ENCODE assay signal across 15 cellular contexts in genomic region chr1:153541641-153542569, GRCh38. TPM values are rescaled to one million over a fixed set of nuclear protein-coding genes. Genes with fewer than 3 reads are reported as not detected.
A peak's percentile ranks its signal among the peaks of the same experiment; 100 is the strongest.
DNase-seq lines count a peak whose midpoint lies in the region; ATAC-seq, FAIRE-seq and TF ChIP-seq lines count a peak whose summit lies in the region.
"Had no signal": no experiment of that assay in that cellular context is flagged by ENCODE, and none has a peak within 500 bp of the region (broad histone marks: within the 10 kb centered on the region; RNA-seq: fewer than 3 reads in every experiment).

No MANE protein-coding gene starts in this region.

- H3K4me3 Mint-ChIP-seq in activated B cell treated with CpG ODN at 0.5 μM for 24 hours, result peak overlapping the region; percentile 25

- CTCF ChIA-PET in activated B cell treated with CpG ODN at 0.5 μM for 24 hours (lab: Charles Lee) (interaction anchor here (1.6 kb wide), 1 partner anchor 26 kb away, joined by 6 read pairs; no protein-coding TSS in a partner anchor), HepG2 (lab: Yijun Ruan, JAX; ENCODE audit: low intra/inter-chr PET ratio, low total read pairs) (no interaction called here)

- H3K4me1 ChIP-seq in suprapubic skin (peaks cover 94% of the 10 kb centered on the region), right lobe of liver (no peaks in the 10 kb centered on the region), HepG2 (ENCODE audit: insufficient read depth, low read length) (peaks cover 92% of the 10 kb centered on the region)

- no peak for TF ChIP-seq EP300 in suprapubic skin (IDR thresholded peaks at IDR 0.05)
- no peak for TF ChIP-seq EP300 in HepG2 (IDR thresholded peaks at IDR 0.05; ENCODE audit: low read depth in 2 of 2, low read length in 2 of 2)
- no peak for TF ChIP-seq EP300 in HepG2 (CRISPR knock-in tag; IDR thresholded peaks at IDR 0.05; ENCODE audit: borderline replicate concordance)

- peak overlapping the region; percentile 71 for H3K27ac ChIP-seq in suprapubic skin
- no peak overlapping the region for H3K27ac ChIP-seq in right lobe of liver
- H3K27ac ChIP-seq in HepG2 (ENCODE audit: extremely low read length, insufficient read depth, low read length), result no peak overlapping the region
- H3K27ac ChIP-seq: 22Rv1, SJSA1 had no signal

- ATAC-seq in activated B cell treated with CpG ODN at 0.5 μM for 24 hours (ENCODE audit: low read depth) (no peak), right lobe of liver (no peak), HG02840 (IDR thresholded peaks at IDR 0.05; ENCODE audit: low FRiP score, unreplicated experiment) (no peak), HepG2 (no peak)
- ATAC-seq: right cardiac atrium had no signal

- H3K9me3 ChIP-seq in suprapubic skin (no peaks in the 10 kb centered on the region), right lobe of liver (no peaks in the 10 kb centered on the region), HepG2 (ENCODE audit: low read length) (no peaks in the 10 kb centered on the region)
- H3K9me3 ChIP-seq: SJSA1 had no signal

- H3K4me2 ChIP-seq in HepG2 (ENCODE audit: low read depth, low read length), result no peak overlapping the region

- no peaks in the 10 kb centered on the region for H3K79me2 ChIP-seq in HepG2 (ENCODE audit: insufficient read depth, low read length)

- TF ChIP-seq CTCF in activated B cell treated with CpG ODN at 0.5 μM for 24 hours (IDR thresholded peaks at IDR 0.05), result no peak
- no peak for TF ChIP-seq CTCF in suprapubic skin (IDR thresholded peaks at IDR 0.05)
- no peak for TF ChIP-seq CTCF in right lobe of liver (IDR thresholded peaks at IDR 0.05)
- TF ChIP-seq CTCF in HepG2 (CRISPR knock-in tag; IDR thresholded peaks at IDR 0.05), result no peak

- peaks cover 65% of the 10 kb centered on the region for H3K4me1 Mint-ChIP-seq in activated B cell treated with CpG ODN at 0.5 μM for 24 hours

- no peaks in the 10 kb centered on the region for H3K36me3 ChIP-seq in suprapubic skin
- H3K36me3 ChIP-seq in right lobe of liver, result no peaks in the 10 kb centered on the region
- no peaks in the 10 kb centered on the region for H3K36me3 ChIP-seq in HepG2 (replicated peaks in 1 of 2; ENCODE audit: control insufficient read depth in 1 of 2, insufficient read depth in 2 of 2, low read length in 2 of 2)
- H3K36me3 ChIP-seq: SJSA1 had no signal

- TF ChIP-seq RAD21 in HepG2 (CRISPR knock-in tag; IDR thresholded peaks at IDR 0.05), result no peak

- intact Hi-C loops in activated B cell treated with CpG ODN at 0.5 μM for 24 hours (cut with micrococcal nuclease), result no loop called here
- intact Hi-C loops in right lobe of liver (cut with DNase I), result no loop called here
- intact Hi-C loops in HepG2 (cut with micrococcal nuclease; ENCODE audit: unreplicated experiment), result no loop called here

- H3K4me3 ChIP-seq in suprapubic skin (no peak overlapping the region), right lobe of liver (no peak overlapping the region), HepG2 (replicated peaks in 1 of 3; ENCODE audit: insufficient read depth in 1 of 3, low read depth in 2 of 3, low read length in 3 of 3) (no peak overlapping the region)
- H3K4me3 ChIP-seq: SJSA1 had no signal

- no peaks in the 10 kb centered on the region for H3K9me3 Mint-ChIP-seq in activated B cell treated with CpG ODN at 0.5 μM for 24 hours

- H2AFZ ChIP-seq in HepG2 (ENCODE audit: low read length), result no peak overlapping the region

- no peak overlapping the region for H3K9ac ChIP-seq in HepG2 (ENCODE audit: insufficient read depth, low read depth, low read length)

- peak; percentile 36 for DNase-seq in SKM-1 treated with dmso at 0.1 percent for 144 hours (lab: John Stamatoyannopoulos, UW; ENCODE audit: unreplicated experiment)
- DNase-seq in SKM-1 (lab: John Stamatoyannopoulos, UW; ENCODE audit: unreplicated experiment), result no peak
- no peak for DNase-seq in activated B cell treated with CpG ODN at 0.5 μM for 24 hours
- DNase-seq in islet precursor cell, result peak; percentile 56
- DNase-seq in suprapubic skin (ENCODE audit: low spot score in 2 of 2), result no peak
- DNase-seq in right lobe of liver, result no peak
- no peak for DNase-seq in HepG2 (ENCODE audit: low spot score)
- DNase-seq: central memory CD4-positive, alpha-beta T cell; MM.1S; NCI-H524 treated with DMSO at 0.1 percent for 48 hours; right cardiac atrium had no signal

- TF ChIP-seq POLR2A in suprapubic skin (IDR thresholded peaks at IDR 0.05), result no peak
- no peak for TF ChIP-seq POLR2A in right lobe of liver (IDR thresholded peaks at IDR 0.05)
- no peak for TF ChIP-seq POLR2A in HepG2 (IDR thresholded peaks at IDR 0.05; ENCODE audit: insufficient read depth in 1 of 2, low read depth in 2 of 2, low read length in 2 of 2)

- no peaks in the 10 kb centered on the region for H3K27me3 ChIP-seq in suprapubic skin
- H3K27me3 ChIP-seq in right lobe of liver, result no peaks in the 10 kb centered on the region
- peaks cover 0 to 10% of the 10 kb centered on the region in 2 experiments; a peak in 2 of 5 replicates for H3K27me3 ChIP-seq in HepG2 (ENCODE audit: control insufficient read depth in 1 of 2, insufficient read depth in 2 of 2, low read length in 2 of 2)
- H3K27me3 ChIP-seq: SJSA1 had no signal

- peaks cover 24% of the 10 kb centered on the region for H3K36me3 Mint-ChIP-seq in activated B cell treated with CpG ODN at 0.5 μM for 24 hours (ENCODE audit: low read depth)

- H3K27me3 Mint-ChIP-seq in activated B cell treated with CpG ODN at 0.5 μM for 24 hours, result no peaks in the 10 kb centered on the region

- FAIRE-seq in HepG2 (lab: Jason Lieb, UNC), result no peak

- in situ Hi-C loops in HepG2 (cut with HindIII; ENCODE audit: extremely low pct_ligation_motif_present, low pct_unique_long_range_greater_than_20kb), result no loop called here

- WGBS in suprapubic skin, result 59% methylated on average over 13 of the region's 13 CpGs
- 59% methylated on average over 9 of the region's 13 CpGs for WGBS in right lobe of liver (ENCODE audit: insufficient coverage, low coverage, low lambda C conversion rate, missing lambda C conversion rate)
- WGBS in HepG2 (ENCODE audit: low lambda C conversion rate), result 45% methylated on average over 13 of the region's 13 CpGs

- no TSS peak for BruUV-seq in HepG2 (replicated peaks; lab: Mats Ljungman, UMichigan)

- POLR2A ChIA-PET in activated B cell treated with CpG ODN at 0.5 μM for 24 hours (lab: Charles Lee) (interaction anchor here (0.9 to 5.0 kb wide), 7 partner anchors 9 to 92 kb away, joined by 3 to 49 read pairs (median 4); partner anchors contain the start of genes CHTOP and S100A2), HepG2 (lab: Yijun Ruan, JAX) (no interaction called here)

- no peaks in the 10 kb centered on the region for H4K20me1 ChIP-seq in HepG2 (ENCODE audit: insufficient read depth, low read length)

- peak overlapping the region; percentile 81 for H3K27ac Mint-ChIP-seq in activated B cell treated with CpG ODN at 0.5 μM for 24 hours

RNA-seq across cellular contexts. Expression of gene S100A5, which starts 1.2 kb away (rescaled TPM):
- 0.51 TPM in 1 of 2 replicates, not detected in the other for total RNA-seq in activated B cell treated with CpG ODN at 0.5 μM for 24 hours
- not detected for total RNA-seq in suprapubic skin
- not detected for total RNA-seq in right lobe of liver
- not detected in 2 replicates for total RNA-seq in HepG2 (2016; rRNA removed; fragmentation: Illumina TruSeq; extraction: Trizol)
- total RNA-seq in HepG2 (2016; cell fraction: cytosol; rRNA removed; fragmentation: Illumina TruSeq; extraction: Trizol; ENCODE audit: low read depth), result not detected in 2 replicates
- not detected in 2 replicates for total RNA-seq in HepG2 (2016; cell fraction: insoluble cytoplasmic fraction; rRNA removed; fragmentation: Illumina TruSeq; extraction: Trizol)
- not detected in 2 replicates for total RNA-seq in HepG2 (2016; cell fraction: membrane; rRNA removed; fragmentation: Illumina TruSeq; extraction: Trizol)
- not detected in 2 replicates for total RNA-seq in HepG2 (2016; cell fraction: nucleus; rRNA removed; fragmentation: Illumina TruSeq; extraction: Trizol)
- not detected in 2 replicates for polyA plus RNA-seq in HepG2 (2011; rRNA removed)
- polyA plus RNA-seq in HepG2 (2011; cell fraction: cytosol; rRNA removed), result not detected in 2 replicates
- polyA plus RNA-seq in HepG2 (2011; cell fraction: nucleus; rRNA removed), result 0.71 TPM in 1 of 2 replicates, not detected in the other
- not detected in 2 replicates for polyA plus RNA-seq in HepG2 (2012)
- polyA plus RNA-seq in HepG2 (2016; cell fraction: cytosol; fragmentation: Illumina TruSeq; extraction: Trizol; ENCODE audit: low read depth), result not detected in 2 replicates
- not detected in 2 replicates for polyA plus RNA-seq in HepG2 (2016; cell fraction: insoluble cytoplasmic fraction; fragmentation: Illumina TruSeq; extraction: Trizol; ENCODE audit: low read depth)
- polyA plus RNA-seq in HepG2 (2016; cell fraction: membrane; fragmentation: Illumina TruSeq; extraction: Trizol; ENCODE audit: low read depth), result not detected in 2 replicates
- polyA plus RNA-seq in HepG2 (2016; cell fraction: nucleus; fragmentation: Illumina TruSeq; extraction: Trizol; ENCODE audit: insufficient read depth, low read depth), result not detected in 2 replicates
- polyA minus RNA-seq in HepG2 (2011; rRNA and poly(A)+ RNA removed; ENCODE audit: low replicate concordance), result not detected in 2 replicates
- polyA minus RNA-seq in HepG2 (2011; cell fraction: cytosol; rRNA and poly(A)+ RNA removed), result not detected in 2 replicates
- not detected in 2 replicates for polyA minus RNA-seq in HepG2 (2011; cell fraction: nucleus; rRNA and poly(A)+ RNA removed)
- total RNA-seq: lung microvascular endothelial cell, right cardiac atrium, SJSA1 had no signal
- polyA plus RNA-seq: right cardiac atrium had no signal

RNA-seq across cellular contexts. Expression of gene S100A4, which starts 3.7 kb away (rescaled TPM):
- 315 and 398 TPM in 2 replicates for total RNA-seq in activated B cell treated with CpG ODN at 0.5 μM for 24 hours
- total RNA-seq in suprapubic skin, result 100 to 1,000 TPM in 3 of 4 donors, 10 to 100 TPM in 1; 89.3 to 229 (median 175) TPM
- total RNA-seq in right lobe of liver, result 10 to 100 TPM in 4 of 6 experiments, 1 to 10 TPM in 2; 7.6 to 21.6 (median 14.0) TPM
- total RNA-seq in HepG2 (2016; rRNA removed; fragmentation: Illumina TruSeq; extraction: Trizol), result 20.2 and 24.5 TPM in 2 replicates
- total RNA-seq in HepG2 (2016; cell fraction: cytosol; rRNA removed; fragmentation: Illumina TruSeq; extraction: Trizol; ENCODE audit: low read depth), result 10.5 and 12.8 TPM in 2 replicates
- 20.9 and 28.0 TPM in 2 replicates for total RNA-seq in HepG2 (2016; cell fraction: insoluble cytoplasmic fraction; rRNA removed; fragmentation: Illumina TruSeq; extraction: Trizol)
- total RNA-seq in HepG2 (2016; cell fraction: membrane; rRNA removed; fragmentation: Illumina TruSeq; extraction: Trizol), result 10.0 and 12.0 TPM in 2 replicates
- 9.7 and 12.1 TPM in 2 replicates for total RNA-seq in HepG2 (2016; cell fraction: nucleus; rRNA removed; fragmentation: Illumina TruSeq; extraction: Trizol)
- polyA plus RNA-seq in HepG2 (2011; rRNA removed), result 9.6 and 12.9 TPM in 2 replicates
- 9.3 and 18.7 TPM in 2 replicates for polyA plus RNA-seq in HepG2 (2011; cell fraction: cytosol; rRNA removed)
- polyA plus RNA-seq in HepG2 (2011; cell fraction: nucleus; rRNA removed), result 3.3 and 3.4 TPM in 2 replicates
- polyA plus RNA-seq in HepG2 (2012), result 6.0 and 7.5 TPM in 2 replicates
- 9.9 and 13.6 TPM in 2 replicates for polyA plus RNA-seq in HepG2 (2016; cell fraction: cytosol; fragmentation: Illumina TruSeq; extraction: Trizol; ENCODE audit: low read depth)
- polyA plus RNA-seq in HepG2 (2016; cell fraction: insoluble cytoplasmic fraction; fragmentation: Illumina TruSeq; extraction: Trizol; ENCODE audit: low read depth), result 25.0 and 26.5 TPM in 2 replicates
- 7.8 and 8.2 TPM in 2 replicates for polyA plus RNA-seq in HepG2 (2016; cell fraction: membrane; fragmentation: Illumina TruSeq; extraction: Trizol; ENCODE audit: low read depth)
- 13.5 and 17.9 TPM in 2 replicates for polyA plus RNA-seq in HepG2 (2016; cell fraction: nucleus; fragmentation: Illumina TruSeq; extraction: Trizol; ENCODE audit: insufficient read depth, low read depth)
- 2.2 and 807 TPM in 2 replicates for polyA minus RNA-seq in HepG2 (2011; rRNA and poly(A)+ RNA removed; ENCODE audit: low replicate concordance)
- 4.3 and 4.7 TPM in 2 replicates for polyA minus RNA-seq in HepG2 (2011; cell fraction: cytosol; rRNA and poly(A)+ RNA removed)
- 3.5 and 4.6 TPM in 2 replicates for polyA minus RNA-seq in HepG2 (2011; cell fraction: nucleus; rRNA and poly(A)+ RNA removed)

RNA-seq across cellular contexts. Expression of gene S100A6, which starts 6.1 kb away (rescaled TPM):
- total RNA-seq in activated B cell treated with CpG ODN at 0.5 μM for 24 hours, result 166 and 186 TPM in 2 replicates
- 100 to 1,000 TPM; 135 to 264 (median 241) TPM for total RNA-seq in suprapubic skin
- 10 to 100 TPM in 5 of 6 experiments, 1 to 10 TPM in 1; 6.6 to 24.0 (median 12.0) TPM for total RNA-seq in right lobe of liver
- total RNA-seq in HepG2 (2016; rRNA removed; fragmentation: Illumina TruSeq; extraction: Trizol), result 85.0 and 87.3 TPM in 2 replicates
- total RNA-seq in HepG2 (2016; cell fraction: cytosol; rRNA removed; fragmentation: Illumina TruSeq; extraction: Trizol; ENCODE audit: low read depth), result 95.2 and 111 TPM in 2 replicates
- total RNA-seq in HepG2 (2016; cell fraction: insoluble cytoplasmic fraction; rRNA removed; fragmentation: Illumina TruSeq; extraction: Trizol), result 89.3 and 95.9 TPM in 2 replicates
- total RNA-seq in HepG2 (2016; cell fraction: membrane; rRNA removed; fragmentation: Illumina TruSeq; extraction: Trizol), result 73.2 and 86.0 TPM in 2 replicates
- 41.0 and 44.0 TPM in 2 replicates for total RNA-seq in HepG2 (2016; cell fraction: nucleus; rRNA removed; fragmentation: Illumina TruSeq; extraction: Trizol)
- 72.9 and 82.2 TPM in 2 replicates for polyA plus RNA-seq in HepG2 (2011; rRNA removed)
- polyA plus RNA-seq in HepG2 (2011; cell fraction: cytosol; rRNA removed), result 27.1 and 54.2 TPM in 2 replicates
- polyA plus RNA-seq in HepG2 (2011; cell fraction: nucleus; rRNA removed), result 21.4 and 24.5 TPM in 2 replicates
- 25.8 and 48.9 TPM in 2 replicates for polyA plus RNA-seq in HepG2 (2012)
- 88.0 and 125 TPM in 2 replicates for polyA plus RNA-seq in HepG2 (2016; cell fraction: cytosol; fragmentation: Illumina TruSeq; extraction: Trizol; ENCODE audit: low read depth)
- polyA plus RNA-seq in HepG2 (2016; cell fraction: insoluble cytoplasmic fraction; fragmentation: Illumina TruSeq; extraction: Trizol; ENCODE audit: low read depth), result 75.5 and 87.1 TPM in 2 replicates
- 64.5 and 81.1 TPM in 2 replicates for polyA plus RNA-seq in HepG2 (2016; cell fraction: membrane; fragmentation: Illumina TruSeq; extraction: Trizol; ENCODE audit: low read depth)
- 81.0 and 88.7 TPM in 2 replicates for polyA plus RNA-seq in HepG2 (2016; cell fraction: nucleus; fragmentation: Illumina TruSeq; extraction: Trizol; ENCODE audit: insufficient read depth, low read depth)
- polyA minus RNA-seq in HepG2 (2011; rRNA and poly(A)+ RNA removed; ENCODE audit: low replicate concordance), result 67.0 and 985 TPM in 2 replicates
- 46.8 and 61.9 TPM in 2 replicates for polyA minus RNA-seq in HepG2 (2011; cell fraction: cytosol; rRNA and poly(A)+ RNA removed)
- polyA minus RNA-seq in HepG2 (2011; cell fraction: nucleus; rRNA and poly(A)+ RNA removed), result 10.4 and 13.5 TPM in 2 replicates

RNA-seq across cellular contexts. Expression of gene S100A3, which starts 7.2 kb away (rescaled TPM):
- not detected in 2 replicates for total RNA-seq in activated B cell treated with CpG ODN at 0.5 μM for 24 hours
- 100 to 1,000 TPM in 1 of 4 donors, 10 to 100 TPM in 2, not detected in 1; 42.6 to 342 (median 88.0) TPM for total RNA-seq in suprapubic skin
- total RNA-seq in right lobe of liver, result under 1 TPM in 1 of 6 experiments, not detected in 5; 0.29 TPM
- total RNA-seq in HepG2 (2016; rRNA removed; fragmentation: Illumina TruSeq; extraction: Trizol), result 2.5 and 2.8 TPM in 2 replicates
- 1.4 and 1.9 TPM in 2 replicates for total RNA-seq in HepG2 (2016; cell fraction: cytosol; rRNA removed; fragmentation: Illumina TruSeq; extraction: Trizol; ENCODE audit: low read depth)
- 2.1 and 3.0 TPM in 2 replicates for total RNA-seq in HepG2 (2016; cell fraction: insoluble cytoplasmic fraction; rRNA removed; fragmentation: Illumina TruSeq; extraction: Trizol)
- total RNA-seq in HepG2 (2016; cell fraction: membrane; rRNA removed; fragmentation: Illumina TruSeq; extraction: Trizol), result 1.7 and 2.1 TPM in 2 replicates
- total RNA-seq in HepG2 (2016; cell fraction: nucleus; rRNA removed; fragmentation: Illumina TruSeq; extraction: Trizol), result 0.63 and 0.65 TPM in 2 replicates
- 3.6 and 4.5 TPM in 2 replicates for polyA plus RNA-seq in HepG2 (2011; rRNA removed)
- polyA plus RNA-seq in HepG2 (2011; cell fraction: cytosol; rRNA removed), result 3.2 and 7.2 TPM in 2 replicates
- 1.4 and 1.7 TPM in 2 replicates for polyA plus RNA-seq in HepG2 (2011; cell fraction: nucleus; rRNA removed)
- polyA plus RNA-seq in HepG2 (2012), result 0.36 and 0.80 TPM in 2 replicates
- polyA plus RNA-seq in HepG2 (2016; cell fraction: cytosol; fragmentation: Illumina TruSeq; extraction: Trizol; ENCODE audit: low read depth), result 1.4 and 2.2 TPM in 2 replicates
- 3.6 and 3.7 TPM in 2 replicates for polyA plus RNA-seq in HepG2 (2016; cell fraction: insoluble cytoplasmic fraction; fragmentation: Illumina TruSeq; extraction: Trizol; ENCODE audit: low read depth)
- polyA plus RNA-seq in HepG2 (2016; cell fraction: membrane; fragmentation: Illumina TruSeq; extraction: Trizol; ENCODE audit: low read depth), result 1.8 TPM in 2 replicates
- polyA plus RNA-seq in HepG2 (2016; cell fraction: nucleus; fragmentation: Illumina TruSeq; extraction: Trizol; ENCODE audit: insufficient read depth, low read depth), result 2.5 and 2.6 TPM in 2 replicates
- 5.2 and 5.8 TPM in 2 replicates for polyA minus RNA-seq in HepG2 (2011; rRNA and poly(A)+ RNA removed; ENCODE audit: low replicate concordance)
- polyA minus RNA-seq in HepG2 (2011; cell fraction: cytosol; rRNA and poly(A)+ RNA removed), result 1.8 TPM in 1 of 2 replicates, not detected in the other
- 0.90 TPM in 1 of 2 replicates, not detected in the other for polyA minus RNA-seq in HepG2 (2011; cell fraction: nucleus; rRNA and poly(A)+ RNA removed)

RNA-seq across cellular contexts. Expression of gene S100A2, which starts 23.7 kb away (rescaled TPM):
- 2.0 and 4.4 TPM in 2 replicates for total RNA-seq in activated B cell treated with CpG ODN at 0.5 μM for 24 hours
- total RNA-seq in suprapubic skin, result 100 to 1,000 TPM; 127 to 519 (median 267) TPM
- total RNA-seq in right lobe of liver, result not detected
- total RNA-seq in HepG2 (2016; rRNA removed; fragmentation: Illumina TruSeq; extraction: Trizol), result 1.2 and 1.4 TPM in 2 replicates
- 2.0 and 3.0 TPM in 2 replicates for total RNA-seq in HepG2 (2016; cell fraction: cytosol; rRNA removed; fragmentation: Illumina TruSeq; extraction: Trizol; ENCODE audit: low read depth)
- 1.6 and 2.1 TPM in 2 replicates for total RNA-seq in HepG2 (2016; cell fraction: insoluble cytoplasmic fraction; rRNA removed; fragmentation: Illumina TruSeq; extraction: Trizol)
- total RNA-seq in HepG2 (2016; cell fraction: membrane; rRNA removed; fragmentation: Illumina TruSeq; extraction: Trizol), result 2.0 and 2.6 TPM in 2 replicates
- 0.50 and 1.2 TPM in 2 replicates for total RNA-seq in HepG2 (2016; cell fraction: nucleus; rRNA removed; fragmentation: Illumina TruSeq; extraction: Trizol)
- polyA plus RNA-seq in HepG2 (2011; rRNA removed), result 1.2 and 1.4 TPM in 2 replicates
- polyA plus RNA-seq in HepG2 (2011; cell fraction: cytosol; rRNA removed), result 1.2 and 1.7 TPM in 2 replicates
- polyA plus RNA-seq in HepG2 (2011; cell fraction: nucleus; rRNA removed), result 0.52 and 0.93 TPM in 2 replicates
- polyA plus RNA-seq in HepG2 (2012), result 0.30 and 1.1 TPM in 2 replicates
- polyA plus RNA-seq in HepG2 (2016; cell fraction: cytosol; fragmentation: Illumina TruSeq; extraction: Trizol; ENCODE audit: low read depth), result 1.6 and 1.8 TPM in 2 replicates
- polyA plus RNA-seq in HepG2 (2016; cell fraction: insoluble cytoplasmic fraction; fragmentation: Illumina TruSeq; extraction: Trizol; ENCODE audit: low read depth), result 1.6 TPM in 2 replicates
- polyA plus RNA-seq in HepG2 (2016; cell fraction: membrane; fragmentation: Illumina TruSeq; extraction: Trizol; ENCODE audit: low read depth), result 1.9 and 2.6 TPM in 2 replicates
- polyA plus RNA-seq in HepG2 (2016; cell fraction: nucleus; fragmentation: Illumina TruSeq; extraction: Trizol; ENCODE audit: insufficient read depth, low read depth), result 1.4 and 1.6 TPM in 2 replicates
- 8.7 TPM in 1 of 2 replicates, not detected in the other for polyA minus RNA-seq in HepG2 (2011; rRNA and poly(A)+ RNA removed; ENCODE audit: low replicate concordance)
- not detected in 2 replicates for polyA minus RNA-seq in HepG2 (2011; cell fraction: cytosol; rRNA and poly(A)+ RNA removed)
- polyA minus RNA-seq in HepG2 (2011; cell fraction: nucleus; rRNA and poly(A)+ RNA removed), result 0.99 TPM in 1 of 2 replicates, not detected in the other

Comparison
In these comparisons a context has a peak if more than half of its experiments do, and no peak if none do; other contexts are left out.
1. DNase-seq: peak in SKM-1 treated with dmso at 0.1 percent for 144 hours (single experiment) and islet precursor cell (single experiment); none in SKM-1 (single experiment), activated B cell treated with CpG ODN at 0.5 μM for 24 hours (single experiment), suprapubic skin (0 of 2), right lobe of liver (0 of 3) and HepG2 (single experiment).